Comparison of ENCODE assay signal across 22 cellular contexts in genomic region chr3:139318826-139319225, GRCh38.
"Had no signal": no experiment of that assay in that cellular context is flagged by ENCODE, and none has a peak within 500 bp of the region (broad histone marks: within the 10 kb centered on the region; RNA-seq: fewer than 3 reads in every experiment).

No MANE protein-coding gene starts in this region.

- ATAC-seq: left lung; lower lobe of right lung; mucosa of descending colon; naive thymus-derived CD4-positive, alpha-beta T cell; natural killer cell treated with Interleukin-12 subunit alpha and Interleukin-12 subunit beta and Interleukin-15 and Interleukin-18, amount 100 ng/mL, for 72 hours; sciatic nerve; stimulated activated naive B cell treated with anti-CD40 and anti-IgM and Interleukin-4, amounts not matched to agents 10 μg/mL and 1 μg/mL and 100 μg/mL, for 72 hours; stimulated activated naive CD8-positive, alpha-beta T cell treated with anti-CD3 and anti-CD28 coated beads, Interleukin-15, Interleukin-2, amounts not matched to agents 100 U/mL and 50 U/mL, for 24 hours had no signal

- H3K36me3 ChIP-seq: heart left ventricle, left lung, lower lobe of right lung, ovary, prostate gland, tibial nerve, uterus had no signal

- H3K27ac ChIP-seq: heart left ventricle, left lung, lower lobe of right lung, ovary, prostate gland, skin epidermis, tibial nerve, uterus had no signal

- H3K4me1 ChIP-seq: left lung, lower lobe of right lung, prostate gland, tibial nerve, uterus had no signal

- H3K27me3 ChIP-seq: ovary, uterus had no signal

- DNase-seq: heart left ventricle; immature natural killer cell; islet precursor cell; left lung; lower lobe of right lung; mesendoderm; midbrain; mucosa of descending colon; naive thymus-derived CD4-positive, alpha-beta T cell; stimulated activated CD4-positive, alpha-beta T cell treated with anti-CD3 and anti-CD28 coated beads, Interleukin-12 subunit alpha, Interleukin-12 subunit beta, amount 100 ng/mL, for 4 hours; stimulated activated CD4-positive, alpha-beta T cell treated with anti-CD3 and anti-CD28 coated beads, Interleukin-15, amount 100 ng/mL, for 24 hours; stimulated activated CD4-positive, alpha-beta T cell treated with anti-CD3 and anti-CD28 coated beads, Interleukin-2, amount 100 ng/mL, for 24 hours; stimulated activated CD4-positive, alpha-beta T cell treated with anti-CD3 and anti-CD28 coated beads, Interleukin-4, amount 100 ng/mL, for 1 hour; stimulated activated naive B cell treated with anti-CD40 and anti-IgM and Interleukin-4, amounts not matched to agents 10 μg/mL and 1 μg/mL and 100 μg/mL, for 72 hours; stimulated activated naive CD8-positive, alpha-beta T cell treated with anti-CD3 and anti-CD28 coated beads, Interleukin-15, Interleukin-2, amounts not matched to agents 100 U/mL and 50 U/mL, for 24 hours; uterus had no signal

- H3K9me3 ChIP-seq: heart left ventricle, left lung, lower lobe of right lung, mucosa of descending colon, ovary, prostate gland, tibial nerve, uterus had no signal

- H3K4me3 ChIP-seq: heart left ventricle, left lung, lower lobe of right lung, mucosa of descending colon, ovary, prostate gland, skin epidermis, tibial nerve, uterus had no signal
